In genomic region chr19:23801798-23802197, GRCh38 we compare ENCODE assay signal across 1 cellular context.
TF ChIP-seq lines count a peak whose summit lies in the region.

No MANE protein-coding gene starts in this region.

TF ChIP-seq in GM23338, 12 proteins besides CTCF, POLR2A, EP300 and RAD21 (continued from another document):
- no peak for TF ChIP-seq ZNF462 (CRISPR knock-in tag; IDR thresholded peaks at IDR 0.05)
- TF ChIP-seq, protein P1, sequence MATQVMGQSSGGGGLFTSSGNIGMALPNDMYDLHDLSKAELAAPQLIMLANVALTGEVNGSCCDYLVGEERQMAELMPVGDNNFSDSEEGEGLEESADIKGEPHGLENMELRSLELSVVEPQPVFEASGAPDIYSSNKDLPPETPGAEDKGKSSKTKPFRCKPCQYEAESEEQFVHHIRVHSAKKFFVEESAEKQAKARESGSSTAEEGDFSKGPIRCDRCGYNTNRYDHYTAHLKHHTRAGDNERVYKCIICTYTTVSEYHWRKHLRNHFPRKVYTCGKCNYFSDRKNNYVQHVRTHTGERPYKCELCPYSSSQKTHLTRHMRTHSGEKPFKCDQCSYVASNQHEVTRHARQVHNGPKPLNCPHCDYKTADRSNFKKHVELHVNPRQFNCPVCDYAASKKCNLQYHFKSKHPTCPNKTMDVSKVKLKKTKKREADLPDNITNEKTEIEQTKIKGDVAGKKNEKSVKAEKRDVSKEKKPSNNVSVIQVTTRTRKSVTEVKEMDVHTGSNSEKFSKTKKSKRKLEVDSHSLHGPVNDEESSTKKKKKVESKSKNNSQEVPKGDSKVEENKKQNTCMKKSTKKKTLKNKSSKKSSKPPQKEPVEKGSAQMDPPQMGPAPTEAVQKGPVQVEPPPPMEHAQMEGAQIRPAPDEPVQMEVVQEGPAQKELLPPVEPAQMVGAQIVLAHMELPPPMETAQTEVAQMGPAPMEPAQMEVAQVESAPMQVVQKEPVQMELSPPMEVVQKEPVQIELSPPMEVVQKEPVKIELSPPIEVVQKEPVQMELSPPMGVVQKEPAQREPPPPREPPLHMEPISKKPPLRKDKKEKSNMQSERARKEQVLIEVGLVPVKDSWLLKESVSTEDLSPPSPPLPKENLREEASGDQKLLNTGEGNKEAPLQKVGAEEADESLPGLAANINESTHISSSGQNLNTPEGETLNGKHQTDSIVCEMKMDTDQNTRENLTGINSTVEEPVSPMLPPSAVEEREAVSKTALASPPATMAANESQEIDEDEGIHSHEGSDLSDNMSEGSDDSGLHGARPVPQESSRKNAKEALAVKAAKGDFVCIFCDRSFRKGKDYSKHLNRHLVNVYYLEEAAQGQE (IDR thresholded peaks at IDR 0.05; ENCODE audit: unreplicated experiment), result no peak
